In genomic region chr15:92634641-92635272, GRCh38 we compare ENCODE assay signal across 17 cellular contexts. TPM values are rescaled to one million over a fixed set of nuclear protein-coding genes. Genes with fewer than 3 reads are reported as not detected.
DNase-seq lines count a peak whose midpoint lies in the region; ATAC-seq and TF ChIP-seq lines count a peak whose summit lies in the region.
"Had no signal": no experiment of that assay in that cellular context is flagged by ENCODE, and none has a peak within 500 bp of the region (broad histone marks: within the 10 kb centered on the region; RNA-seq: fewer than 3 reads in every experiment).

No MANE protein-coding gene starts in this region.

- TF ChIP-seq POLR2A in breast epithelium (IDR thresholded peaks at IDR 0.05) (no peak), thyroid gland (IDR thresholded peaks at IDR 0.05) (no peak), testis (IDR thresholded peaks at IDR 0.05) (no peak)

- TF ChIP-seq CTCF in breast epithelium (IDR thresholded peaks at IDR 0.05) = no peak
- TF ChIP-seq CTCF in MCF 10A (IDR thresholded peaks at IDR 0.05; ENCODE audit: unreplicated experiment) = no peak
- TF ChIP-seq CTCF in Panc1 (IDR thresholded peaks at IDR 0.05) = no peak
- no peak for TF ChIP-seq CTCF in thyroid gland (IDR thresholded peaks at IDR 0.05)
- TF ChIP-seq CTCF in testis (IDR thresholded peaks at IDR 0.05) = no peak

- DNase-seq in breast epithelium (ENCODE audit: low spot score in 2 of 2) (peak; percentile 12 to 14), MCF 10A (ENCODE audit: unreplicated experiment) (no peak), Panc1 (ENCODE audit: low read depth, low spot score) (no peak), left lobe of liver (ENCODE audit: low spot score) (peak; percentile 8), thyroid gland (no peak), HEK293T (ENCODE audit: extremely low spot score) (no peak), testis (no peak)
- DNase-seq: activated CD4-positive, alpha-beta T cell treated with anti-CD3 and anti-CD28 coated beads for 4 hours; activated CD8-positive, alpha-beta memory T cell treated with anti-CD3 and anti-CD28 coated beads, Interleukin-2, amount 50 U/mL, for 48 hours; activated gamma-delta T cell; foreskin melanocyte; HFFc6; left lung; NCI-H226; OCI-M1 had no signal

- CTCF ChIA-PET in MCF 10A (lab: Yijun Ruan, JAX) (interaction anchor here (0.6 to 0.7 kb wide), 4 partner anchors 61 to 1199 kb away, joined by 3 to 10 read pairs (median 4); no protein-coding TSS in a partner anchor), Panc1 (lab: Charles Lee) (no interaction called here), HEK293T (lab: Yijun Ruan, JAX) (no interaction called here)

- no peak overlapping the region for H3K4me3 ChIP-seq in breast epithelium
- H3K4me3 ChIP-seq in Panc1 (ENCODE audit: low read depth in 2 of 2, low read length in 2 of 2) = no peak overlapping the region
- H3K4me3 ChIP-seq in thyroid gland (replicated peaks in 1 of 3) = no peak overlapping the region
- no peak overlapping the region for H3K4me3 ChIP-seq in testis
- H3K4me3 ChIP-seq: left lung, SK-N-MC had no signal

- no peak for ATAC-seq in Panc1
- ATAC-seq in left lobe of liver = no peak
- ATAC-seq in HG02981 (IDR thresholded peaks at IDR 0.05; ENCODE audit: unreplicated experiment) = no peak
- ATAC-seq: left lung had no signal

- H3K4me3 Mint-ChIP-seq in MCF 10A (ENCODE audit: unreplicated experiment) = no peak overlapping the region
- H3K4me3 Mint-ChIP-seq: HFFc6 had no signal

- H3K27ac Mint-ChIP-seq in MCF 10A (ENCODE audit: low read depth, unreplicated experiment) = no peak overlapping the region
- H3K27ac Mint-ChIP-seq: HFFc6 had no signal

- no peaks in the 10 kb centered on the region for H3K4me1 Mint-ChIP-seq in MCF 10A (ENCODE audit: insufficient read depth, unreplicated experiment)

- 74 to 82% methylated on average over 7 of the region's 7 CpGs for WGBS in thyroid gland, 2 donors
- 71 to 90% methylated on average over 7 of the region's 7 CpGs for WGBS in testis, 2 donors

- no peaks in the 10 kb centered on the region for H3K36me3 ChIP-seq in breast epithelium
- H3K36me3 ChIP-seq in Panc1 (ENCODE audit: control insufficient read depth, insufficient read depth, low read length) = no peaks in the 10 kb centered on the region
- no peaks in the 10 kb centered on the region for H3K36me3 ChIP-seq in thyroid gland
- no peaks in the 10 kb centered on the region for H3K36me3 ChIP-seq in testis (ENCODE audit: low read depth, missing control alignments)

- no peaks in the 10 kb centered on the region for H3K36me3 Mint-ChIP-seq in MCF 10A (ENCODE audit: insufficient read depth, unreplicated experiment)

- POLR2A ChIA-PET in MCF 10A (lab: Yijun Ruan, JAX) (interaction anchor here (0.7 kb wide), 1 partner anchor 716 kb away, joined by 3 read pairs; no protein-coding TSS in a partner anchor), Panc1 (lab: Charles Lee) (interaction anchor here (0.6 kb wide), 1 partner anchor 556 kb away, joined by 3 read pairs; no protein-coding TSS in a partner anchor), HEK293T (lab: Yijun Ruan, JAX) (no interaction called here)

- in situ Hi-C loops in Panc1 (cut with HindIII; ENCODE audit: low pct_unique_long_range_greater_than_20kb, low sequenced_read_pairs) = no loop called here

- H3K9me3 ChIP-seq in breast epithelium (no peaks in the 10 kb centered on the region), Panc1 (ENCODE audit: control insufficient read depth, insufficient read depth, low read depth, low read length) (no peaks in the 10 kb centered on the region), thyroid gland (no peaks in the 10 kb centered on the region), testis (no peaks in the 10 kb centered on the region)

- H3K27me3 ChIP-seq in breast epithelium (no peaks in the 10 kb centered on the region), Panc1 (ENCODE audit: control insufficient read depth, insufficient read depth, low read length) (no peaks in the 10 kb centered on the region), thyroid gland (no peaks in the 10 kb centered on the region), testis (no peaks in the 10 kb centered on the region)
- H3K27me3 ChIP-seq: left lung had no signal

- H3K4me1 ChIP-seq in breast epithelium (peaks cover 6 to 9% of the 10 kb centered on the region in 2 donors), Panc1 (ENCODE audit: control insufficient read depth, insufficient read depth, low read length) (peaks cover 53% of the 10 kb centered on the region), thyroid gland (peaks cover 56 to 61% of the 10 kb centered on the region in 2 donors), testis (no peaks in the 10 kb centered on the region)

- no peaks in the 10 kb centered on the region for H3K27me3 Mint-ChIP-seq in MCF 10A (ENCODE audit: insufficient read depth, unreplicated experiment)

- H3K27ac ChIP-seq in breast epithelium (peak overlapping the region; percentile 43 to 91), Panc1 (ENCODE audit: low read length) (peak overlapping the region; percentile 31; the same call in 1 of the 2 replicates), thyroid gland (peak overlapping the region; percentile 52 to 98 (median 92)), testis (no peak overlapping the region)
- H3K27ac ChIP-seq: left lung, SK-N-MC had no signal

- no TSS peak for BruUV-seq in MCF 10A (replicated peaks; lab: Mats Ljungman, UMichigan)
- BruUV-seq in Panc1 (replicated peaks; lab: Mats Ljungman, UMichigan) = no TSS peak

- intact Hi-C loops in breast epithelium (cut with DNase I; ENCODE audit: low total_unique reads) = no loop called here
- intact Hi-C loops in MCF 10A (cut with micrococcal nuclease) = no loop called here
- intact Hi-C loops in Panc1 (cut with micrococcal nuclease; ENCODE audit: unreplicated experiment) = no loop called here
- intact Hi-C loops in thyroid gland (cut with DNase I) = no loop called here
- intact Hi-C loops in testis (cut with DNase I; ENCODE audit: low total_unique reads) = no loop called here

- H3K9me3 Mint-ChIP-seq in MCF 10A (ENCODE audit: unreplicated experiment) = no peaks in the 10 kb centered on the region

TF ChIP-seq in HEK293T, 16 proteins besides CTCF, POLR2A, EP300 and RAD21:
- TF ChIP-seq BHLHE40 (IDR thresholded peaks at IDR 0.05; ENCODE audit: borderline replicate concordance) = no peak
- no peak for TF ChIP-seq HDGF (IDR thresholded peaks at IDR 0.05; ENCODE audit: borderline replicate concordance)
- TF ChIP-seq SUZ12 (IDR thresholded peaks at IDR 0.05) = no peak
- TF ChIP-seq NFRKB (IDR thresholded peaks at IDR 0.05) = no peak
- TF ChIP-seq ARNT (IDR thresholded peaks at IDR 0.05) = no peak
- no peak for TF ChIP-seq FOXK2 (IDR thresholded peaks at IDR 0.05)
- TF ChIP-seq LEF1 (IDR thresholded peaks at IDR 0.05; ENCODE audit: borderline replicate concordance) = no peak
- TF ChIP-seq ELF4 (IDR thresholded peaks at IDR 0.05) = no peak
- TF ChIP-seq, protein P1, sequence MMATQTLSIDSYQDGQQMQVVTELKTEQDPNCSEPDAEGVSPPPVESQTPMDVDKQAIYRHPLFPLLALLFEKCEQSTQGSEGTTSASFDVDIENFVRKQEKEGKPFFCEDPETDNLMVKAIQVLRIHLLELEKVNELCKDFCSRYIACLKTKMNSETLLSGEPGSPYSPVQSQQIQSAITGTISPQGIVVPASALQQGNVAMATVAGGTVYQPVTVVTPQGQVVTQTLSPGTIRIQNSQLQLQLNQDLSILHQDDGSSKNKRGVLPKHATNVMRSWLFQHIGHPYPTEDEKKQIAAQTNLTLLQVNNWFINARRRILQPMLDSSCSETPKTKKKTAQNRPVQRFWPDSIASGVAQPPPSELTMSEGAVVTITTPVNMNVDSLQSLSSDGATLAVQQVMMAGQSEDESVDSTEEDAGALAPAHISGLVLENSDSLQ (IDR thresholded peaks at IDR 0.05) = no peak
- no peak for TF ChIP-seq SP1 (IDR thresholded peaks at IDR 0.05)
- TF ChIP-seq CTBP1 (IDR thresholded peaks at IDR 0.05; ENCODE audit: borderline replicate concordance) = no peak
- TF ChIP-seq FOXM1 (IDR thresholded peaks at IDR 0.05; ENCODE audit: borderline replicate concordance) = no peak

RNA-seq across cellular contexts. Expression of gene FAM174B, which starts 20.8 kb away (rescaled TPM):
- 10 to 100 TPM in 2 of 3 donors, 1 to 10 TPM in 1; 4.3 to 34.7 (median 20.6) TPM for total RNA-seq in breast epithelium
- total RNA-seq in MCF 10A (2022) = 3.5 and 6.5 TPM in 2 replicates
- total RNA-seq in Panc1 (2021; ENCODE audit: unreplicated experiment) = 30.7 TPM
- 22.5 TPM for polyA plus RNA-seq in Panc1 (2012; ENCODE audit: insufficient read length)
- 4.3 TPM for total RNA-seq in left lobe of liver
- total RNA-seq in thyroid gland = 10 to 100 TPM; 51.9 to 69.4 (median 61.4) TPM
- total RNA-seq in testis = 10 to 100 TPM; 15.7 to 18.6 TPM
- polyA plus RNA-seq in testis (ENCODE audit: insufficient read depth, low read depth, low replicate concordance) = 18.7 TPM

Comparison
In these comparisons a context has a peak if more than half of its experiments do, and no peak if none do; other contexts are left out.
1. DNase-seq: peak in breast epithelium (2 of 2) and left lobe of liver (single experiment); none in MCF 10A (single experiment), Panc1 (single experiment), thyroid gland (0 of 2), HEK293T (single experiment) and testis (single experiment).
2. H3K27ac ChIP-seq: peak in breast epithelium (2 of 2), Panc1 (single experiment) and thyroid gland (3 of 3); none in testis (0 of 2).